Comparison of ENCODE assay signal across 14 cellular contexts in the genomic region with DNA sequence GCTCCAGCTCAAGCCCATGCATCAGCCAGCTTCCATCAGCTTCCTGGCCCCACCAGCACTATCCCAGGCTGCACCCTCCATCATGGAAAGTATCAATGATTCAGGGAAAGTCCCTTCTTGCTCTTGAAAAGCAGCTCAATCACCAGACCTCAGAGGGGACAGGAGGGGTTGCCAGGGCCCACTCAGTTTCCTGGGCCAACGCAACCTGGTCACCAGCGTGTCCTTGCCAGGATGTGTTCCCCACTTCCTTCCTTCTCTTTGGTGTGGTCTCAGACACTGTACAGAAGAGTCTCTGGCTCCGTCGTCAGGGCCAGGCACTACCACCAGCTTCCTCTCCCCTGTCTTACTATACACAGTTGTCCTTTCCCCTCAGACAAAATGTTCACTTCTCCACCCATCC. TPM values are rescaled to one million over a fixed set of nuclear protein-coding genes. Genes with fewer than 3 reads are reported as not detected.
DNase-seq lines count a peak whose midpoint lies in the region; ATAC-seq and TF ChIP-seq lines count a peak whose summit lies in the region.
"Had no signal": no experiment of that assay in that cellular context is flagged by ENCODE, and none has a peak within 500 bp of the region (broad histone marks: within the 10 kb centered on the region; RNA-seq: fewer than 3 reads in every experiment).

No MANE protein-coding gene starts in this region.

- H3K9me2 ChIP-seq in Loucy (replicated peaks; ENCODE audit: low read depth, low read length) = no peaks in the 10 kb centered on the region
- no peaks in the 10 kb centered on the region for H3K9me2 ChIP-seq in hepatocyte (replicated peaks; ENCODE audit: insufficient read depth)

- H3K9ac ChIP-seq in Loucy (ENCODE audit: low read depth, low read length, poor library complexity, severe bottlenecking) = peak overlapping the region; percentile 64

- ATAC-seq in foreskin keratinocyte = peak; percentile 16
- ATAC-seq in GM18502 (IDR thresholded peaks at IDR 0.05; ENCODE audit: poor library complexity, unreplicated experiment) = no peak

- H3K27ac ChIP-seq in foreskin keratinocyte (no peak overlapping the region), hepatocyte (no peak overlapping the region)
- H3K27ac ChIP-seq: left ventricle myocardium inferior had no signal

- H2AFZ ChIP-seq in Loucy (ENCODE audit: low read length) = no peak overlapping the region
- no peak overlapping the region for H2AFZ ChIP-seq in hepatocyte

- H3K4me2 ChIP-seq in Loucy (ENCODE audit: low read depth, low read length, poor library complexity, severe bottlenecking) = peak overlapping the region; percentile 75
- no peak overlapping the region for H3K4me2 ChIP-seq in hepatocyte

- H3K4me3 ChIP-seq in Loucy (ENCODE audit: low read length, poor library complexity, severe bottlenecking) (peak overlapping the region; percentile 52), hepatocyte (no peak overlapping the region)
- H3K4me3 ChIP-seq: left ventricle myocardium inferior had no signal

- no peaks in the 10 kb centered on the region for H4K20me1 ChIP-seq in Loucy (ENCODE audit: insufficient read depth, low read length, poor library complexity, severe bottlenecking)
- H4K20me1 ChIP-seq in hepatocyte (ENCODE audit: insufficient read depth, poor library complexity, severe bottlenecking) = no peaks in the 10 kb centered on the region

- H3K9me3 ChIP-seq in Loucy (ENCODE audit: insufficient read depth, low read depth, low read length) (0 out of 2 replicates have a peak, but pooled peaks cover 3% of the 10 kb centered on the region), hepatocyte (ENCODE audit: low read depth) (no peaks in the 10 kb centered on the region)
- H3K9me3 ChIP-seq: left ventricle myocardium inferior had no signal

- 97% methylated on average over 4 of the region's 4 CpGs for WGBS in hepatocyte (ENCODE audit: low lambda C conversion rate, missing lambda C conversion rate)

- H3K27me3 ChIP-seq in Loucy (ENCODE audit: insufficient read depth, low read length, poor library complexity, severe bottlenecking) (no peaks in the 10 kb centered on the region), foreskin keratinocyte (peaks cover 10% of the 10 kb centered on the region), hepatocyte (no peaks in the 10 kb centered on the region)

- H3F3A ChIP-seq in Loucy (ENCODE audit: low read depth) = peaks cover 18% of the 10 kb centered on the region

- H3K36me3 ChIP-seq in Loucy (ENCODE audit: insufficient read depth, low read length) = no peaks in the 10 kb centered on the region
- no peaks in the 10 kb centered on the region for H3K36me3 ChIP-seq in hepatocyte (replicated peaks; ENCODE audit: insufficient read depth, low read depth)
- H3K36me3 ChIP-seq: left ventricle myocardium inferior had no signal

- peak; percentile 69 for DNase-seq in activated CD8-positive, alpha-beta memory T cell treated with anti-CD3 and anti-CD28 coated beads for 24 hours
- DNase-seq in foreskin keratinocyte (no peak), hepatocyte (ENCODE audit: low spot score) (no peak), mesenteric fat pad (ENCODE audit: low spot score) (no peak)
- DNase-seq in stimulated activated CD8-positive, alpha-beta memory T cell treated with anti-CD3 and anti-CD28 coated beads, Interleukin-4, amount 100 ng/mL, for 4 hours (ENCODE audit: low read depth in 2 of 2, low spot score in 1 of 2) = peak; percentile 6 to 24
- DNase-seq in effector CD4-positive, alpha-beta T cell = no peak
- DNase-seq: caudate nucleus, DMS53, foreskin fibroblast, left ventricle myocardium inferior, NCI-H446 treated with DMSO at 0.1 percent for 48 hours had no signal

- TF ChIP-seq CTCF in Loucy (conservative IDR thresholded peaks at IDR 0.05; ENCODE audit: low read length) (no peak), foreskin keratinocyte (conservative IDR thresholded peaks at IDR 0.05) (no peak), hepatocyte (IDR thresholded peaks at IDR 0.05; ENCODE audit: poor library complexity) (no peak)

- no peaks in the 10 kb centered on the region for H3K79me2 ChIP-seq in Loucy (ENCODE audit: insufficient read depth, low read length)
- no peaks in the 10 kb centered on the region for H3K79me2 ChIP-seq in hepatocyte

- H3K4me1 ChIP-seq in Loucy (ENCODE audit: insufficient read depth, low read length, poor library complexity, severe bottlenecking) (peaks cover 82% of the 10 kb centered on the region), foreskin keratinocyte (no peaks in the 10 kb centered on the region), hepatocyte (ENCODE audit: insufficient read depth) (no peaks in the 10 kb centered on the region)
- H3K4me1 ChIP-seq: left ventricle myocardium inferior had no signal

RNA-seq across cellular contexts. Expression of a gene that starts 3.0 kb away (rescaled TPM):
- total RNA-seq in foreskin keratinocyte (not detected in 2 replicates), hepatocyte (0.44 TPM in 1 of 2 replicates, not detected in the other), mesenteric fat pad (3.2 TPM)
- polyA plus RNA-seq in foreskin keratinocyte (not detected in 2 replicates), hepatocyte (not detected in 2 replicates)
- total RNA-seq: H4 had no signal

Comparison
In these comparisons a context has a peak if more than half of its experiments do, and no peak if none do; other contexts are left out.
1. DNase-seq: peak in activated CD8-positive, alpha-beta memory T cell treated with anti-CD3 and anti-CD28 coated beads for 24 hours (single experiment) and stimulated activated CD8-positive, alpha-beta memory T cell treated with anti-CD3 and anti-CD28 coated beads, Interleukin-4, amount 100 ng/mL, for 4 hours (2 of 2); none in foreskin keratinocyte (0 of 2), hepatocyte (single experiment), effector CD4-positive, alpha-beta T cell (single experiment) and mesenteric fat pad (single experiment).